8 cellular contexts compared by ENCODE assay signal in genomic region chr7:132575336-132575986, GRCh38.
DNase-seq lines count a peak whose midpoint lies in the region; ATAC-seq and TF ChIP-seq lines count a peak whose summit lies in the region.

No MANE protein-coding gene starts in this region.

- ATAC-seq in GM18861 (IDR thresholded peaks at IDR 0.05; ENCODE audit: unreplicated experiment): no peak
- no peak for ATAC-seq in HG02610 (IDR thresholded peaks at IDR 0.05; ENCODE audit: unreplicated experiment)
- ATAC-seq in HG03139 (IDR thresholded peaks at IDR 0.05; ENCODE audit: unreplicated experiment): no peak

- no peaks in the 10 kb centered on the region for H3K9me3 Mint-ChIP-seq in nephron

- H3K36me3 Mint-ChIP-seq in nephron (ENCODE audit: low read depth): no peaks in the 10 kb centered on the region

- CTCF ChIA-PET in HEK293T (lab: Yijun Ruan, JAX): no interaction called here

- H3K4me1 Mint-ChIP-seq in nephron: peaks cover 38% of the 10 kb centered on the region

- no peak overlapping the region for H3K27ac Mint-ChIP-seq in nephron

- peak overlapping the region; percentile 80 to 90 (median 83) for H3K4me3 Mint-ChIP-seq in nephron

- H3K4me3 ChIP-seq in foreskin fibroblast (ENCODE audit: low read depth in 1 of 2, low read length in 2 of 2): peak overlapping the region; percentile 42 to 55

- H3K27me3 Mint-ChIP-seq in nephron (ENCODE audit: low read depth): peaks cover 86% of the 10 kb centered on the region

- DNase-seq in AG08396 (ENCODE audit: low spot score) (peak; percentile 84), HEK293T (ENCODE audit: extremely low spot score) (peak; percentile 52), foreskin fibroblast (peak; percentile 76 to 84)
- DNase-seq in activated CD4-positive, alpha-beta T cell treated with anti-CD3 and anti-CD28 coated beads, Interleukin-2, amount 50 U/mL, for 48 hours: peak; percentile 20 to 32

- peak; percentile 19 for TF ChIP-seq CTCF in foreskin fibroblast (IDR thresholded peaks at IDR 0.05; ENCODE audit: low read depth, low read length)
- peak in 2 of 3 experiments; percentile 40 to 43 for TF ChIP-seq CTCF in nephron (IDR thresholded peaks at IDR 0.05; ENCODE audit: unreplicated experiment in 3 of 3)

- POLR2A ChIA-PET in HEK293T (lab: Yijun Ruan, JAX): no interaction called here

TF ChIP-seq in HEK293T, 16 proteins besides CTCF, POLR2A, EP300 and RAD21:
- 0 out of 2 replicates have a peak, but pooled peaks have one; percentile 15 for TF ChIP-seq PKNOX1 (IDR thresholded peaks at IDR 0.05)
- no peak for TF ChIP-seq HDGF (IDR thresholded peaks at IDR 0.05; ENCODE audit: borderline replicate concordance)
- no peak for TF ChIP-seq NFRKB (IDR thresholded peaks at IDR 0.05)
- no peak for TF ChIP-seq SUZ12 (IDR thresholded peaks at IDR 0.05)

Comparison
In these comparisons a context has a peak if more than half of its experiments do, and no peak if none do; other contexts are left out.
1. DNase-seq: peak in every context shown above with its lines; median percentile 84 in AG08396; 80 in foreskin fibroblast; 52 in HEK293T; 26 in activated CD4-positive, alpha-beta T cell treated with anti-CD3 and anti-CD28 coated beads, Interleukin-2, amount 50 U/mL, for 48 hours.